ENCODE assay signal across 8 cellular contexts in the genomic region with DNA sequence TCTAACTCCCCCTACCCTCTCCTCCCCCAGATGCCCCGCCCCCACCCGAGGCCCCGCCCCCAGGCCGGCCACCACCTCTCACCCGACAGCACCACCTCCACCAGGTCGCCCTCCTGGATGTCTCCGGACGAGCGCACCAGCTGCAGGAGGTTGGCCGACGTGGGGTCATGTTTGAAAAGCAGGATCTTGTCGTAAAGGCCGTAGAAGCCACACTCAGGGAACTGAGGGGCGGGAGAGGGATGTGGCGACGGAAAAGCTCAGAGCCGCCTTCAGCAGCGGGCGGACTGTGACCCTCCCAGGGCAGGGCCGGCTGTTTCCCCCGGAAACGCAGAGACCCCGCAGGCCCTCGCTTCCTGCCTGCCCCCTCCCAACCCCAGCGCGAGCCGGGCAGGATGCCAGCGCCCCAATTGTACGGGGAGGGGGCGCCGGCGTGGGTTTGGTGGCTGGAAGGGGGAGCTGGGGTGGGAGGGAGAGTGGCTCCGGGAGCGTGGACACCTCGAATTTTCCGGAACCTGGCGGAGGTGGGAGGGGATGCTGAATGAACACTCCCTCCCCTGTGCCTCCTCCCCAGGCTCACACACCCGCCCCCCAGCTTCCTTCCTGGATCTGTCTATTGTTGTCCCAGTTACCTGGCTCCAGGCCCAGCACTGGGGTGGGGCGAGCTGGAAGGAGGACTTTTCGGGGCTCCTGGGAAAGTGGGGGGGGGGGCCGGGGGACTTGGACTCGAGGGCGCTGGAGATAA. TPM values are rescaled to one million over a fixed set of nuclear protein-coding genes. Genes with fewer than 3 reads are reported as not detected.
DNase-seq lines count a peak whose midpoint lies in the region; ATAC-seq and TF ChIP-seq lines count a peak whose summit lies in the region.

No MANE protein-coding gene starts in this region.

- H3K4me1 ChIP-seq in BLaER1 treated with 17β-estradiol and CSF1 and Interleukin-3, amounts not matched to agents 10 nM and 100 nM, result peaks cover 32 to 71% (median 67%) of the 10 kb centered on the region in 10 experiments
- H3K4me1 ChIP-seq in Panc1 (ENCODE audit: control insufficient read depth, insufficient read depth, low read length), result peaks cover 5% of the 10 kb centered on the region
- H3K4me1 ChIP-seq in stomach smooth muscle (ENCODE audit: control insufficient read depth, insufficient read depth, low read length), result peaks cover 31% of the 10 kb centered on the region

- H3K9ac ChIP-seq in BLaER1 treated with 17β-estradiol and CSF1 and Interleukin-3, amounts not matched to agents 10 nM and 100 nM, result peak overlapping the region; percentile 82 to 93 (median 90); a peak in 21 of 22 replicates
- peak overlapping the region in 1 of 2 donors; percentile 91 for H3K9ac ChIP-seq in stomach smooth muscle (ENCODE audit: low read length in 2 of 2)

- peaks cover 22 to 67% (median 46%) of the 10 kb centered on the region in 11 experiments; a peak in 18 of 22 replicates for H4K20me1 ChIP-seq in BLaER1 treated with 17β-estradiol and CSF1 and Interleukin-3, amounts not matched to agents 10 nM and 100 nM

- peak overlapping the region; percentile 95 to 100 (median 98) for H3K4me2 ChIP-seq in BLaER1 treated with 17β-estradiol and CSF1 and Interleukin-3, amounts not matched to agents 10 nM and 100 nM

- no TSS peak for BruUV-seq in Panc1 (replicated peaks; lab: Mats Ljungman, UMichigan)

- peak overlapping the region; percentile 96 for H3K27ac Mint-ChIP-seq in activated T-helper 17 cell treated with anti-CD3 and anti-CD28 coated beads, Interleukin-2, amount 50 U/mL, for 72 hours
- peak overlapping the region; percentile 84 to 93 (median 91) for H3K27ac Mint-ChIP-seq in nephron

- H3K9me3 Mint-ChIP-seq in activated T-helper 17 cell treated with anti-CD3 and anti-CD28 coated beads, Interleukin-2, amount 50 U/mL, for 72 hours, result no peaks in the 10 kb centered on the region
- H3K9me3 Mint-ChIP-seq in nephron, result no peaks in the 10 kb centered on the region

- H3K36me3 ChIP-seq in BLaER1 treated with 17β-estradiol and CSF1 and Interleukin-3, amounts not matched to agents 10 nM and 100 nM, result peaks cover 18 to 43% (median 38%) of the 10 kb centered on the region in 11 experiments
- H3K36me3 ChIP-seq in Panc1 (ENCODE audit: control insufficient read depth, insufficient read depth, low read length), result peaks cover 5% of the 10 kb centered on the region; the same call in 1 of the 2 replicates
- peaks cover 0 to 3% of the 10 kb centered on the region in 2 donors for H3K36me3 ChIP-seq in stomach smooth muscle (ENCODE audit: control insufficient read depth in 2 of 2, insufficient read depth in 2 of 2, low read length in 2 of 2)

- no peaks in the 10 kb centered on the region for H3K27me3 ChIP-seq in BLaER1 treated with 17β-estradiol and CSF1 and Interleukin-3, amounts not matched to agents 10 nM and 100 nM
- no peaks in the 10 kb centered on the region for H3K27me3 ChIP-seq in Panc1 (ENCODE audit: control insufficient read depth, insufficient read depth, low read length)
- H3K27me3 ChIP-seq in stomach smooth muscle (ENCODE audit: control insufficient read depth in 1 of 2, insufficient read depth in 2 of 2, low read length in 2 of 2), result no peaks in the 10 kb centered on the region

- POLR2A ChIA-PET in Panc1 (lab: Charles Lee), result interaction anchor here (0.6 kb wide), 1 partner anchor 407 kb away, joined by 9 read pairs; no protein-coding TSS in a partner anchor

- H3K27ac ChIP-seq in BLaER1 treated with 17β-estradiol and CSF1 and Interleukin-3, amounts not matched to agents 10 nM and 100 nM, result peak overlapping the region in 10 of 11 experiments; percentile 56 to 95 (median 88); a peak in 19 of 22 replicates
- H3K27ac ChIP-seq in Panc1 (ENCODE audit: low read length) (peak overlapping the region; percentile 51; the same call in 1 of the 2 replicates), stomach smooth muscle (ENCODE audit: low read length) (peak overlapping the region; percentile 76)

- H3K4me3 Mint-ChIP-seq in activated T-helper 17 cell treated with anti-CD3 and anti-CD28 coated beads, Interleukin-2, amount 50 U/mL, for 72 hours, result peak overlapping the region; percentile 92
- peak overlapping the region; percentile 97 to 98 (median 98) for H3K4me3 Mint-ChIP-seq in nephron

- H3K36me3 Mint-ChIP-seq in activated T-helper 17 cell treated with anti-CD3 and anti-CD28 coated beads, Interleukin-2, amount 50 U/mL, for 72 hours (ENCODE audit: low read depth), result peaks cover 79% of the 10 kb centered on the region
- H3K36me3 Mint-ChIP-seq in nephron (ENCODE audit: low read depth), result peaks cover 13% of the 10 kb centered on the region

- intact Hi-C loops in Panc1 (cut with micrococcal nuclease; ENCODE audit: unreplicated experiment), result no loop called here

- ATAC-seq in HG03108 (IDR thresholded peaks at IDR 0.05; ENCODE audit: unreplicated experiment) (peak; percentile 0), Panc1 (peak; percentile 78)
- peak; percentile 33 for ATAC-seq in activated T-helper 17 cell treated with anti-CD3 and anti-CD28 coated beads, Interleukin-2, amount 50 U/mL, for 72 hours (replicated peaks)

- no peak for DNase-seq in Panc1 (ENCODE audit: low read depth, low spot score)
- peak; percentile 88 for DNase-seq in fibroblast of pulmonary artery (ENCODE audit: low read depth)
- DNase-seq in D341Med (ENCODE audit: low spot score), result no peak

- CTCF ChIA-PET in Panc1 (lab: Charles Lee), result interaction anchor here (0.5 kb wide), 2 partner anchors 29 to 77 kb away, joined by 3 read pairs; no protein-coding TSS in a partner anchor

- H3K4me3 ChIP-seq in BLaER1 treated with 17β-estradiol and CSF1 and Interleukin-3, amounts not matched to agents 10 nM and 100 nM, result peak overlapping the region; percentile 82 to 93 (median 90)
- H3K4me3 ChIP-seq in Panc1 (ENCODE audit: low read depth in 2 of 2, low read length in 2 of 2), result peak overlapping the region; percentile 71 to 74
- peak overlapping the region; percentile 73 for H3K4me3 ChIP-seq in fibroblast of pulmonary artery (replicated peaks; ENCODE audit: low read depth, low read length)
- H3K4me3 ChIP-seq in stomach smooth muscle (ENCODE audit: low read length in 2 of 2), result peak overlapping the region; percentile 77 to 80

- peaks cover 18% of the 10 kb centered on the region for H3K4me1 Mint-ChIP-seq in activated T-helper 17 cell treated with anti-CD3 and anti-CD28 coated beads, Interleukin-2, amount 50 U/mL, for 72 hours
- peaks cover 9% of the 10 kb centered on the region for H3K4me1 Mint-ChIP-seq in nephron

- no peaks in the 10 kb centered on the region for H3K27me3 Mint-ChIP-seq in activated T-helper 17 cell treated with anti-CD3 and anti-CD28 coated beads, Interleukin-2, amount 50 U/mL, for 72 hours
- H3K27me3 Mint-ChIP-seq in nephron (ENCODE audit: low read depth), result no peaks in the 10 kb centered on the region

- TF ChIP-seq CTCF in Panc1 (IDR thresholded peaks at IDR 0.05), result no peak
- TF ChIP-seq CTCF in fibroblast of pulmonary artery (IDR thresholded peaks at IDR 0.05; ENCODE audit: low read length, missing control alignments), result no peak
- no peak for TF ChIP-seq CTCF in nephron (IDR thresholded peaks at IDR 0.05; ENCODE audit: unreplicated experiment in 3 of 3)

- in situ Hi-C loops in Panc1 (cut with HindIII; ENCODE audit: low pct_unique_long_range_greater_than_20kb, low sequenced_read_pairs), result no loop called here

- no peaks in the 10 kb centered on the region for H3K9me3 ChIP-seq in BLaER1 treated with 17β-estradiol and CSF1 and Interleukin-3, amounts not matched to agents 10 nM and 100 nM (replicated peaks in 1 of 11)
- H3K9me3 ChIP-seq in Panc1 (ENCODE audit: control insufficient read depth, insufficient read depth, low read depth, low read length), result no peaks in the 10 kb centered on the region
- no peaks in the 10 kb centered on the region for H3K9me3 ChIP-seq in stomach smooth muscle (ENCODE audit: control insufficient read depth in 2 of 2, low read length in 2 of 2)

RNA-seq across cellular contexts. Expression of a gene that starts 3.0 kb away (rescaled TPM):
- total RNA-seq in Panc1 (2021; ENCODE audit: unreplicated experiment), result 41.2 TPM
- 44.2 TPM for polyA plus RNA-seq in Panc1 (2012; ENCODE audit: insufficient read length)
- total RNA-seq in activated T-helper 17 cell treated with anti-CD3 and anti-CD28 coated beads, Interleukin-2, amount 50 U/mL, for 72 hours, result 100 to 1,000 TPM in 1 of 2 donors, 10 to 100 TPM in 1; 75.0 to 103 TPM

RNA-seq across cellular contexts. Expression of a gene that starts 31.9 kb away (rescaled TPM):
- 21.6 TPM for total RNA-seq in Panc1 (2021; ENCODE audit: unreplicated experiment)
- polyA plus RNA-seq in Panc1 (2012; ENCODE audit: insufficient read length), result 20.0 TPM
- total RNA-seq in activated T-helper 17 cell treated with anti-CD3 and anti-CD28 coated beads, Interleukin-2, amount 50 U/mL, for 72 hours, result 10 to 100 TPM in 1 of 2 donors, 1 to 10 TPM in 1; 6.3 to 14.3 TPM

RNA-seq across cellular contexts. Expression of a gene that starts 32.3 kb away (rescaled TPM):
- total RNA-seq in Panc1 (2021; ENCODE audit: unreplicated experiment), result 89.5 TPM
- polyA plus RNA-seq in Panc1 (2012; ENCODE audit: insufficient read length), result 137 TPM
- 10 to 100 TPM; 60.7 to 69.9 TPM for total RNA-seq in activated T-helper 17 cell treated with anti-CD3 and anti-CD28 coated beads, Interleukin-2, amount 50 U/mL, for 72 hours

RNA-seq across cellular contexts. Expression of a gene that starts 53.0 kb away (rescaled TPM):
- 1.0 TPM for total RNA-seq in Panc1 (2021; ENCODE audit: unreplicated experiment)
- polyA plus RNA-seq in Panc1 (2012; ENCODE audit: insufficient read length), result 0.44 TPM
- total RNA-seq in activated T-helper 17 cell treated with anti-CD3 and anti-CD28 coated beads, Interleukin-2, amount 50 U/mL, for 72 hours, result 1 to 10 TPM in 1 of 2 donors, under 1 TPM in 1; 0.09 to 5.4 TPM

Comparison
In these comparisons a context has a peak if more than half of its experiments do, and no peak if none do; other contexts are left out.
1. ATAC-seq: peak in every context shown above with its lines; median percentile 78 in Panc1; 33 in activated T-helper 17 cell treated with anti-CD3 and anti-CD28 coated beads, Interleukin-2, amount 50 U/mL, for 72 hours; 0 in HG03108.